7 cellular contexts compared by ENCODE assay signal in the genomic region with DNA sequence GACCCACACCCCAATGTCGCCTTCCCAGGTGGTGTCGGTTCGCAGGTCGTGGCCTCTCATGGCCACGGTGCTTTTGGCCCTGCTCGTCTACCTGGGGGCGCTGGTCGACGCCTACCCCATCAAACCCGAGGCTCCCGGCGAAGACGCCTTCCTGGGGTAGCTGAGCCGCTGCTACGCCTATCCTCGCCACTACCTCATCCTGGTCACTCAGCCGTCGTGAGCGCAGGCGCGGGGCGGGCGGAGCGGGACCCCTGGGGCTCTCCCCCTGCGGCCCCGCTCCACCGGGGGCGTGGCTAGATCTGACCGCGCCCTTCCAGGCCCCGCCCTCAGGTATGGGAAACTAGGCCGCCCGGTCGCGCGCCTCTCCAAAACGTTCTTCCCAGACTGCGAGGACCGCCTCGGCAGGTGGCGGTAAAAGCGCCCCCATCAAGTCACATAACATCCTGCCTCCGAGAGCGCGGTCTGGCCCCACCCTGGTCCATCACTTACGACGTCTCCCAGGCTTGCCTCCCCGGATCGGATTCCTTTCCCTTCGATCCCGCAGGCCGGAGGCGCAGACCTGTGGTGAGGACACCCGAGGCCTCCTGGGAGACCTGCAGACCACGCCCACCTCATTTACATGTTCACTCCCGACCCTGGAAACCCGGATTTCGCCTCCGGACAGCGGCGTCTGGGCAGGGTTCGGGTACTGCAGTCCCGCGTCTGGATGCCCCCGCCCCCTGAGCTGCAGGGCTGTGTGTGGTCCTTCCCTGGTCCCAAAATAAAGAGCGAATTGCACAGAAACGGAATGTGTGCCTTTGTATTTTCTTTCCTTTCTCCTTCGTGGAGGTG.
DNase-seq lines count a peak whose midpoint lies in the region; ATAC-seq and TF ChIP-seq lines count a peak whose summit lies in the region.

No MANE protein-coding gene starts in this region.

- DNase-seq in GM13977 (ENCODE audit: low spot score) (peak; percentile 53), NCI-H2227 (lab: John Stamatoyannopoulos, UW; ENCODE audit: unreplicated experiment) (peak; percentile 94), amniotic epithelial cell (ENCODE audit: low read depth) (peak; percentile 34), iPS DF 4.7 (ENCODE audit: extremely low read depth, low spot score) (peak; percentile 93), sciatic nerve (ENCODE audit: low spot score) (no peak), HT-29 (ENCODE audit: low spot score) (no peak)

- intact Hi-C loops in sciatic nerve (cut with DNase I), result no loop called here

- ATAC-seq in sciatic nerve (peak; percentile 50), GM18520 (IDR thresholded peaks at IDR 0.05; ENCODE audit: unreplicated experiment) (no peak)

- TF ChIP-seq CTCF in GM13977 (IDR thresholded peaks at IDR 0.05; ENCODE audit: extremely low read depth, insufficient read depth, missing control alignments), result no peak

- in situ Hi-C loops in GM13977 (cut with MboI; ENCODE audit: low pct_unique_long_range_greater_than_20kb, low sequenced_read_pairs, unreplicated experiment), result no loop called here

Comparison
In these comparisons a context has a peak if more than half of its experiments do, and no peak if none do; other contexts are left out.
1. DNase-seq: peak in GM13977 (single experiment), NCI-H2227 (single experiment), amniotic epithelial cell (single experiment) and iPS DF 4.7 (single experiment); none in sciatic nerve (single experiment) and HT-29 (single experiment).